In the genomic region with DNA sequence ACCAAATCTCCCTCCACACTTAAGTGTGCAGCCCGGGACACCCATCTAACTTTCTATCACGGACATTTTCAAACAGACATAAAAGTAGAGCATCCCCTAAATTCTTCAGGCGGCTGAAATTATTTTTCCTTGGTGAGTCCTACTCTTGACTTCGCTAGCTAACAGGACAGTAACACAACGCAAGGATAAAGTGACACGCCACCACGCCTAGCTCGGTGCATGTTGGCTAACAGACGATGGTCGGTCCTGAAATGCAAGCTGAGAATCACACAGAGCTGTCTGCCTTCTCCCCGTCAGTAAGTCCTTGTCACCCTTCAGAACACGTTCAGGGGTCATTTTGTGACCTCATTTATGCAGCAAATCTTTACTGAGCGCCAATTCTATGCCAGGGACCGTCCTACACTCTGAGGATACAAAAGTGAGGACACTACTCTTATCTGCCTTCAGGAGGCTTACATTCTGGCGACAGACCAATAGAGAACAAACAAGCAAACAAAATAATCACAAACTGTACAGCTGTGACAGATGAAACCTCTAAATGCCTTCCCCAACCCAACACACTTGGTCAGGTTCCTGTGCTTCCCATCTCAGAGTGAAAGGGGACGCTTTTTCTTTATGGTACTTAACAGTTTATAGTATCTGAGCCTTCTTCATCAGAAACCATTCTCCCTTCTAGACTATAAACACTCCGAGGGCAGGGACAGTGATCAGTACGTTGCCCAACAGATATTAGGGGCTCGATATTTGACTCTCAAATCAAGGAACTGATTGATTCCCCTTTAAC, we compare ENCODE assay signal across 9 cellular contexts. TPM values are rescaled to one million over a fixed set of nuclear protein-coding genes. Genes with fewer than 3 reads are reported as not detected.
DNase-seq lines count a peak whose midpoint lies in the region; ATAC-seq and TF ChIP-seq lines count a peak whose summit lies in the region.
"Had no signal": no experiment of that assay in that cellular context is flagged by ENCODE, and none has a peak within 500 bp of the region (broad histone marks: within the 10 kb centered on the region; RNA-seq: fewer than 3 reads in every experiment).

No MANE protein-coding gene starts in this region.

- peaks cover 8 to 12% of the 10 kb centered on the region in 2 donors for H3K4me1 ChIP-seq in naive thymus-derived CD4-positive, alpha-beta T cell (ENCODE audit: control insufficient read depth in 2 of 2, insufficient read depth in 2 of 2, low read length in 2 of 2)

- POLR2A ChIA-PET in naive thymus-derived CD4-positive, alpha-beta T cell (lab: Charles Lee): no interaction called here

- H3K4me3 Mint-ChIP-seq in dendritic cell treated with granulocyte-macrophage colony-stimulating factor and Interleukin-4, amounts not matched to agents 40 ng/mL and 50 ng/mL, for 4 days: peak overlapping the region; percentile 89
- peak overlapping the region; percentile 76 to 93 (median 88) for H3K4me3 Mint-ChIP-seq in naive thymus-derived CD4-positive, alpha-beta T cell

- no peaks in the 10 kb centered on the region for H3K27me3 ChIP-seq in naive thymus-derived CD4-positive, alpha-beta T cell (ENCODE audit: control insufficient read depth in 2 of 2, insufficient read depth in 2 of 2, low read length in 2 of 2)

- no peaks in the 10 kb centered on the region for H3K9me3 ChIP-seq in naive thymus-derived CD4-positive, alpha-beta T cell (ENCODE audit: control insufficient read depth in 2 of 3, low read length in 3 of 3)

- H3K27me3 Mint-ChIP-seq in dendritic cell treated with granulocyte-macrophage colony-stimulating factor and Interleukin-4, amounts not matched to agents 40 ng/mL and 50 ng/mL, for 4 days: no peaks in the 10 kb centered on the region
- H3K27me3 Mint-ChIP-seq in naive thymus-derived CD4-positive, alpha-beta T cell: no peaks in the 10 kb centered on the region

- peak overlapping the region; percentile 68 for H3K27ac Mint-ChIP-seq in dendritic cell treated with granulocyte-macrophage colony-stimulating factor and Interleukin-4, amounts not matched to agents 40 ng/mL and 50 ng/mL, for 4 days
- peak overlapping the region; percentile 7 to 93 (median 78) for H3K27ac Mint-ChIP-seq in naive thymus-derived CD4-positive, alpha-beta T cell

- DNase-seq in AG09309 (ENCODE audit: low read depth) (no peak), LHCN-M2 (ENCODE audit: low read depth) (peak; percentile 21), DMS153 (lab: John Stamatoyannopoulos, UW) (no peak), MV-4-11 (lab: John Stamatoyannopoulos, UW) (no peak)
- no peak for DNase-seq in naive thymus-derived CD4-positive, alpha-beta T cell
- DNase-seq in stimulated activated CD4-positive, alpha-beta T cell treated with anti-CD3 and anti-CD28 coated beads, Interleukin-4, amount 100 ng/mL, for 24 hours: no peak

- H3K4me3 ChIP-seq in AG09309 (ENCODE audit: control insufficient read depth, low read depth, low read length): peak overlapping the region; percentile 92
- peak overlapping the region; percentile 83 for H3K4me3 ChIP-seq in naive thymus-derived CD4-positive, alpha-beta T cell (ENCODE audit: low read length)

- peaks cover 31% of the 10 kb centered on the region for H3K4me1 Mint-ChIP-seq in dendritic cell treated with granulocyte-macrophage colony-stimulating factor and Interleukin-4, amounts not matched to agents 40 ng/mL and 50 ng/mL, for 4 days (ENCODE audit: low read depth)
- peaks cover 12 to 30% (median 27%) of the 10 kb centered on the region in 7 donors for H3K4me1 Mint-ChIP-seq in naive thymus-derived CD4-positive, alpha-beta T cell

- CTCF ChIA-PET in naive thymus-derived CD4-positive, alpha-beta T cell (lab: Charles Lee): no interaction called here

- H3K27ac ChIP-seq in naive thymus-derived CD4-positive, alpha-beta T cell (ENCODE audit: low read depth, low read length): peak overlapping the region; percentile 80
- H3K27ac ChIP-seq: epithelial cell of prostate had no signal

- ATAC-seq in naive thymus-derived CD4-positive, alpha-beta T cell: no peak
- ATAC-seq in HG03039 (IDR thresholded peaks at IDR 0.05; ENCODE audit: unreplicated experiment): no peak

- no peak for TF ChIP-seq CTCF in AG09309 (IDR thresholded peaks at IDR 0.05; ENCODE audit: control insufficient read depth, insufficient read depth, low read depth, low read length, missing control alignments)

- H3K36me3 Mint-ChIP-seq in dendritic cell treated with granulocyte-macrophage colony-stimulating factor and Interleukin-4, amounts not matched to agents 40 ng/mL and 50 ng/mL, for 4 days (ENCODE audit: low read depth): peaks cover 37% of the 10 kb centered on the region
- peaks cover 0 to 4% (median 0%) of the 10 kb centered on the region in 5 donors for H3K36me3 Mint-ChIP-seq in naive thymus-derived CD4-positive, alpha-beta T cell

- intact Hi-C loops in dendritic cell treated with granulocyte-macrophage colony-stimulating factor and Interleukin-4, amounts not matched to agents 40 ng/mL and 50 ng/mL, for 4 days (cut with micrococcal nuclease): loop anchor here (1.0 kb wide), 1 partner anchor 13 kb away; no protein-coding TSS in a partner anchor
- intact Hi-C loops in naive thymus-derived CD4-positive, alpha-beta T cell (cut with micrococcal nuclease): no loop called here

- peaks cover 0 to 13% (median 0%) of the 10 kb centered on the region in 3 experiments for H3K36me3 ChIP-seq in naive thymus-derived CD4-positive, alpha-beta T cell (ENCODE audit: control insufficient read depth in 2 of 3, insufficient read depth in 3 of 3, low read length in 3 of 3)

- H3K9me3 Mint-ChIP-seq in dendritic cell treated with granulocyte-macrophage colony-stimulating factor and Interleukin-4, amounts not matched to agents 40 ng/mL and 50 ng/mL, for 4 days: no peaks in the 10 kb centered on the region
- H3K9me3 Mint-ChIP-seq in naive thymus-derived CD4-positive, alpha-beta T cell: no peaks in the 10 kb centered on the region

RNA-seq across cellular contexts. Expression of a gene that starts 1.3 kb away (rescaled TPM):
- total RNA-seq in LHCN-M2 (2014; rRNA removed): 84.2 and 116 TPM in 2 replicates
- 85.6 TPM for polyA plus RNA-seq in LHCN-M2 (2012)
- total RNA-seq in naive thymus-derived CD4-positive, alpha-beta T cell: 10 to 100 TPM; 26.1 to 39.2 (median 28.7) TPM
- 10 to 100 TPM; 50.3 to 54.0 TPM for polyA plus RNA-seq in naive thymus-derived CD4-positive, alpha-beta T cell

RNA-seq across cellular contexts. Expression of a gene that starts 39.5 kb away (rescaled TPM):
- total RNA-seq in LHCN-M2 (2014; rRNA removed): 41.9 and 47.8 TPM in 2 replicates
- 14.0 TPM for polyA plus RNA-seq in LHCN-M2 (2012)
- 10 to 100 TPM; 27.3 to 46.9 (median 40.4) TPM for total RNA-seq in naive thymus-derived CD4-positive, alpha-beta T cell
- polyA plus RNA-seq in naive thymus-derived CD4-positive, alpha-beta T cell: 10 to 100 TPM; 29.0 to 36.5 TPM
